Comparison of ENCODE assay signal across 9 cellular contexts in genomic region chrX:74923942-74924448, GRCh38. TPM values are rescaled to one million over a fixed set of nuclear protein-coding genes. Genes with fewer than 3 reads are reported as not detected.
DNase-seq lines count a peak whose midpoint lies in the region; ATAC-seq and TF ChIP-seq lines count a peak whose summit lies in the region.
"Had no signal": no experiment of that assay in that cellular context is flagged by ENCODE, and none has a peak within 500 bp of the region (broad histone marks: within the 10 kb centered on the region; RNA-seq: fewer than 3 reads in every experiment).

No MANE protein-coding gene starts in this region.

- no peak for TF ChIP-seq POLR2A in ovary (IDR thresholded peaks at IDR 0.05)

- TF ChIP-seq EP300 in ovary (IDR thresholded peaks at IDR 0.05), result no peak

- no peaks in the 10 kb centered on the region for H3K4me1 ChIP-seq in ectodermal cell (ENCODE audit: control insufficient read depth, insufficient read depth, low read length)
- H3K4me1 ChIP-seq in ovary (ENCODE audit: insufficient read depth), result no peaks in the 10 kb centered on the region

- intact Hi-C loops in ovary (cut with DNase I), result no loop called here

- H3K27ac ChIP-seq in ectodermal cell (ENCODE audit: insufficient read depth, low read depth, low read length, poor library complexity, severe bottlenecking) (no peak overlapping the region), ovary (peak overlapping the region; percentile 16 to 53)
- H3K27ac ChIP-seq: HL-60 had no signal

- TF ChIP-seq CTCF in ovary (IDR thresholded peaks at IDR 0.05), result no peak

- ATAC-seq in GM21528 (IDR thresholded peaks at IDR 0.05; ENCODE audit: low FRiP score, unreplicated experiment), result peak; percentile 11
- ATAC-seq in GM19324 (IDR thresholded peaks at IDR 0.05; ENCODE audit: low FRiP score, unreplicated experiment), result no peak
- ATAC-seq in HG03280 (IDR thresholded peaks at IDR 0.05; ENCODE audit: unreplicated experiment), result no peak

- no peaks in the 10 kb centered on the region for H3K9me3 ChIP-seq in ectodermal cell (ENCODE audit: control insufficient read depth, low read length)
- H3K9me3 ChIP-seq in ovary, result no peaks in the 10 kb centered on the region

- WGBS in ectodermal cell, 2 experiments, result 12 to 13% methylated on average over 51 of the region's 51 CpGs
- WGBS in ovary, 3 donors, result 52 to 60% (median 56%) methylated on average over 43 to 51 of the region's 51 CpGs

- no peaks in the 10 kb centered on the region for H3K36me3 ChIP-seq in ectodermal cell (ENCODE audit: control insufficient read depth, insufficient read depth, low read length)
- no peaks in the 10 kb centered on the region for H3K36me3 ChIP-seq in ovary

- peak overlapping the region; percentile 37 for H3K4me3 ChIP-seq in ectodermal cell (ENCODE audit: insufficient read depth, low read depth, low read length)
- peak overlapping the region; percentile 46 for H3K4me3 ChIP-seq in ovary

- H3K27me3 ChIP-seq in ectodermal cell (ENCODE audit: control insufficient read depth, insufficient read depth, low read length, poor library complexity, severe bottlenecking) (peaks cover 31% of the 10 kb centered on the region), ovary (no peaks in the 10 kb centered on the region)

- DNase-seq in DMS53 treated with DMSO at 0.1 percent for 48 hours (lab: John Stamatoyannopoulos, UW; ENCODE audit: unreplicated experiment) (peak; percentile 30), NCI-H524 treated with DMSO at 0.1 percent for 48 hours (lab: John Stamatoyannopoulos, UW) (peak; percentile 11), ovary (peak; percentile 14 to 35 (median 33)), HT-29 (ENCODE audit: low spot score) (no peak)

RNA-seq across cellular contexts. Expression of gene NEXMIF, which starts 1.3 kb away (rescaled TPM):
- polyA plus RNA-seq in ectodermal cell (2013, experiment 1 of 4), result 0.54 TPM
- polyA plus RNA-seq in ectodermal cell (2013, experiment 2 of 4), result 0.62 TPM
- 0.59 TPM for polyA plus RNA-seq in ectodermal cell (2013, experiment 3 of 4)
- polyA plus RNA-seq in ectodermal cell (2013, experiment 4 of 4), result 0.61 TPM
- total RNA-seq in ovary, result 1 to 10 TPM; 1.0 to 3.1 (median 2.0) TPM
- polyA plus RNA-seq in ovary, result under 1 TPM; 0.13 to 0.73 TPM
- not detected in 2 replicates for total RNA-seq in HT-29 (2014; rRNA removed; shearing (Covaris generic))
